Comparison of ENCODE assay signal across 9 cellular contexts in the genomic region with DNA sequence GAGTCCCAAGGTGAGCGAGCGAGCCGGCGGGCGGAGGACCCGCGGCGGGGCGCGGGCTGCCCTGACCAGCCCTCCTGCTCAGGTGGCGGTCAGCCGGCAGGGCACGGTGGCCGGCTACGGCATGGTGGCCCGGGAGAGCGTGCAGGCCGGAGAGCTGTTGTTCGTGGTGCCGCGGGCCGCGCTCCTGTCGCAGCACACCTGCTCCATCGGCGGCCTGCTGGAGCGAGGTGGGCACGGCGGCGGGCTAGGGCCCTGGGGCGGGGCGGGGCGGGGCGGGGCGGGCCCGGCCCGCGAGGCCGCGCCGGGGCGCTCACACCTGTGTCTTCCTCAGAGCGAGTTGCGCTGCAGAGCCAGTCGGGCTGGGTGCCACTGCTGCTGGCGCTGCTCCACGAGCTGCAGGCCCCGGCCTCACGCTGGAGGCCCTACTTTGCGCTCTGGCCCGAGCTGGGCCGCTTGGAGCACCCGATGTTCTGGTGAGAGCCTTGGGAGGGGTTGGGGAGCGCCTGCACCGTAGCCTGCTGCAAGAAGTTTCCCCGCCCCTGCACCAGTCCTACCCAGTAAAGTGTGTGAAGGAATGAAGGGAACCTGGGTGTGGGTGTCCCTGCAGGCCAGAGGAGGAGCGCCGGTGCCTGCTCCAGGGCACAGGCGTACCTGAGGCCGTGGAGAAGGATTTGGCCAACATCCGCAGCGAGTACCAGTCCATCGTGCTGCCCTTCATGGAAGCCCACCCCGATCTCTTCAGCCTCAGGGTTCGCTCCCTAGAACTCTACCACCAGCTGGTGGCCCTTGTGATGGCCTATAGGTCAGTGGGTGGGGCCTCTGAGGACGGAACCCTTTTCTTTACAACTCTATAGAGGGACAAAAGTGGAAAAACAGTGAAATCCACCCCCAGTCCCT. TPM values are rescaled to one million over a fixed set of nuclear protein-coding genes. Genes with fewer than 3 reads are reported as not detected.
A peak's percentile ranks its signal among the peaks of the same experiment; 100 is the strongest.
DNase-seq lines count a peak whose midpoint lies in the region; ATAC-seq, FAIRE-seq and TF ChIP-seq lines count a peak whose summit lies in the region.
"Had no signal": no experiment of that assay in that cellular context is flagged by ENCODE, and none has a peak within 500 bp of the region (broad histone marks: within the 10 kb centered on the region; RNA-seq: fewer than 3 reads in every experiment).

No MANE protein-coding gene starts in this region.

- H3K14ac ChIP-seq in H1 (ENCODE audit: insufficient read length) = no peak overlapping the region

- no peaks in the 10 kb centered on the region; the same call in 1 of the 2 replicates for H3K23me2 ChIP-seq in H1 (ENCODE audit: low read depth, low read length)

- peak overlapping the region; percentile 91 for H3K4me3 Mint-ChIP-seq in activated B cell treated with CpG ODN at 0.5 μM for 24 hours
- peak overlapping the region; percentile 97 for H3K4me3 Mint-ChIP-seq in type B pancreatic cell

- H2AK5ac ChIP-seq in H1 (ENCODE audit: low read depth, low read length) = no peak overlapping the region; the same call in 1 of the 2 replicates

- peak overlapping the region; percentile 69 to 98 for H3K4me2 ChIP-seq in H1 (ENCODE audit: insufficient read depth in 1 of 2, low read depth in 2 of 2, low read length in 2 of 2)

- POLR2A ChIA-PET in activated B cell treated with CpG ODN at 0.5 μM for 24 hours (lab: Charles Lee) (no interaction called here), H1 (lab: Charles Lee; ENCODE audit: partially characterized antibody) (interaction anchor here (0.8 to 2.4 kb wide), 5 partner anchors 8 to 215 kb away, joined by 3 to 9 read pairs (median 5); no protein-coding TSS in a partner anchor)

- H3K27me3 Mint-ChIP-seq in activated B cell treated with CpG ODN at 0.5 μM for 24 hours = no peaks in the 10 kb centered on the region
- no peaks in the 10 kb centered on the region for H3K27me3 Mint-ChIP-seq in type B pancreatic cell

- no peak for TF ChIP-seq EP300 in H1 (IDR thresholded peaks at IDR 0.05; ENCODE audit: borderline replicate concordance in 1 of 2, low read depth in 2 of 2, low read length in 2 of 2)

- no peak overlapping the region for H2BK120ac ChIP-seq in H1 (replicated peaks; ENCODE audit: low read depth, low read length)

- H3K27me3 ChIP-seq in H1 (replicated peaks in 1 of 4; ENCODE audit: control insufficient read depth in 3 of 4, extremely low read depth in 1 of 4, insufficient read depth in 3 of 4, low read length in 3 of 4) (no peaks in the 10 kb centered on the region), mucosa of stomach (ENCODE audit: control insufficient read depth, insufficient read depth, low read length) (no peaks in the 10 kb centered on the region)

- peak overlapping the region; percentile 86 for H4K8ac ChIP-seq in H1 (ENCODE audit: extremely low read depth, insufficient read depth, low read length)

- H3K4me3 ChIP-seq in H1 (ENCODE audit: extremely low read depth in 1 of 4, insufficient read depth in 2 of 4, low read depth in 3 of 4, low read length in 4 of 4) (peak overlapping the region; percentile 72 to 95 (median 88)), mucosa of stomach (ENCODE audit: low read length) (no peak overlapping the region)
- H3K4me3 ChIP-seq: SK-N-MC had no signal

- H3K9me3 Mint-ChIP-seq in activated B cell treated with CpG ODN at 0.5 μM for 24 hours (no peaks in the 10 kb centered on the region), type B pancreatic cell (no peaks in the 10 kb centered on the region)

- 18% methylated on average over 40 of the region's 66 CpGs; no CpG with 5 or more reads in 1 of the 2 experiments for WGBS in H1 (ENCODE audit: extremely low coverage in 1 of 2, insufficient coverage in 1 of 2, insufficient read length in 1 of 2, insufficient replicate concordance in 2 of 2, low coverage in 1 of 2, low lambda C conversion rate in 2 of 2, missing lambda C conversion rate in 1 of 2), 2 experiments

- H4K5ac ChIP-seq in H1 (ENCODE audit: insufficient read length, low read depth, low read length) = peak overlapping the region; percentile 73

- H2BK15ac ChIP-seq in H1 (ENCODE audit: low read length) = no peak overlapping the region

- no peak for FAIRE-seq in H1 (lab: Jason Lieb, UNC)

- peak; percentile 28 for ATAC-seq in GM21390 (IDR thresholded peaks at IDR 0.05; ENCODE audit: unreplicated experiment)
- peak; percentile 70 for ATAC-seq in activated B cell treated with CpG ODN at 0.5 μM for 24 hours (ENCODE audit: low read depth)

- no peak for TF ChIP-seq CTCF in activated B cell treated with CpG ODN at 0.5 μM for 24 hours (IDR thresholded peaks at IDR 0.05)
- TF ChIP-seq CTCF in H1 (IDR thresholded peaks at IDR 0.05; ENCODE audit: control extremely low read depth in 1 of 3, insufficient read depth in 1 of 3, low read depth in 1 of 3, low read length in 3 of 3) = 0 out of 4 replicates have a peak, but pooled peaks of 1 of the 3 experiments have one; percentile 4
- TF ChIP-seq CTCF in type B pancreatic cell (conservative IDR thresholded peaks at IDR 0.05) = peak; percentile 24

- H2AFZ ChIP-seq in H1 (ENCODE audit: low read length) = no peak overlapping the region

- intact Hi-C loops in activated B cell treated with CpG ODN at 0.5 μM for 24 hours (cut with micrococcal nuclease) = loop anchor here (1.0 to 10.0 kb wide), 4 partner anchors 114 to 391 kb away; a partner anchor contains a TSS

- peaks cover 24 to 50% (median 41%) of the 10 kb centered on the region in 4 experiments for H3K36me3 ChIP-seq in H1 (ENCODE audit: control insufficient read depth in 2 of 4, insufficient read depth in 4 of 4, low read length in 3 of 4)
- H3K36me3 ChIP-seq in mucosa of stomach (ENCODE audit: control insufficient read depth, insufficient read depth, low read length) = peaks cover 15% of the 10 kb centered on the region

- peak overlapping the region; percentile 67 for H2BK5ac ChIP-seq in H1 (ENCODE audit: low read depth, low read length)

- H3K79me2 ChIP-seq in H1 (ENCODE audit: control insufficient read depth in 1 of 2, insufficient read depth in 2 of 2, low read length in 2 of 2) = peaks cover 0 to 24% of the 10 kb centered on the region in 2 experiments; a peak in 2 of 4 replicates

- H3K18ac ChIP-seq in H1 (ENCODE audit: extremely low read depth, low read length) = peak overlapping the region; percentile 41

- H3K79me1 ChIP-seq in H1 (ENCODE audit: low read depth, low read length) = no peaks in the 10 kb centered on the region; the same call in 1 of the 2 replicates

- no peaks in the 10 kb centered on the region for H3K9me3 ChIP-seq in H1 (ENCODE audit: insufficient read depth in 2 of 2, low read depth in 1 of 2, low read length in 1 of 2)
- no peaks in the 10 kb centered on the region for H3K9me3 ChIP-seq in mucosa of stomach (ENCODE audit: control insufficient read depth, low read length)

- peaks cover 43% of the 10 kb centered on the region for H3K36me3 Mint-ChIP-seq in activated B cell treated with CpG ODN at 0.5 μM for 24 hours (ENCODE audit: low read depth)
- peaks cover 17% of the 10 kb centered on the region for H3K36me3 Mint-ChIP-seq in type B pancreatic cell

- H3K4ac ChIP-seq in H1 (replicated peaks; ENCODE audit: insufficient read length, low read depth, low read length) = no peak overlapping the region

- H3K27ac Mint-ChIP-seq in activated B cell treated with CpG ODN at 0.5 μM for 24 hours (peak overlapping the region; percentile 84), type B pancreatic cell (peak overlapping the region; percentile 96)

- H3K4me1 Mint-ChIP-seq in activated B cell treated with CpG ODN at 0.5 μM for 24 hours = peaks cover 24% of the 10 kb centered on the region
- peaks cover 15% of the 10 kb centered on the region for H3K4me1 Mint-ChIP-seq in type B pancreatic cell (ENCODE audit: unreplicated experiment)

- H2BK20ac ChIP-seq in H1 (ENCODE audit: low read length) = no peak overlapping the region

- H3K4me1 ChIP-seq in H1 (replicated peaks in 1 of 4; ENCODE audit: control insufficient read depth in 3 of 4, insufficient read depth in 4 of 4, low read length in 3 of 4) = peaks cover 4 to 13% (median 6%) of the 10 kb centered on the region in 4 experiments
- H3K4me1 ChIP-seq in mucosa of stomach (ENCODE audit: control insufficient read depth, insufficient read depth, low read length) = peaks cover 19% of the 10 kb centered on the region

- DNase-seq in EL = peak; percentile 21
- peak; percentile 69 for DNase-seq in HT-29 (ENCODE audit: low spot score)
- DNase-seq in activated B cell treated with CpG ODN at 0.5 μM for 24 hours = no peak
- peak in 1 of 2 experiments; percentile 71 for DNase-seq in H1 (ENCODE audit: low read depth in 1 of 2, low spot score in 2 of 2)
- DNase-seq in type B pancreatic cell (ENCODE audit: extremely low spot score, unreplicated experiment) = no peak
- DNase-seq in KG1 (lab: John Stamatoyannopoulos, UW) = no peak

- no peak overlapping the region for H4K91ac ChIP-seq in H1 (replicated peaks; ENCODE audit: insufficient read length, low read length)

- peak overlapping the region; percentile 87 for H3K27ac ChIP-seq in H1 (ENCODE audit: low read depth, low read length)
- H3K27ac ChIP-seq: SK-N-MC had no signal

- H3K23ac ChIP-seq in H1 (ENCODE audit: insufficient read length) = no peak overlapping the region

- no peak overlapping the region for H2BK12ac ChIP-seq in H1 (ENCODE audit: low read depth, low read length)

- peaks cover 11 to 23% of the 10 kb centered on the region in 2 experiments for H4K20me1 ChIP-seq in H1 (replicated peaks in 1 of 2; ENCODE audit: control insufficient read depth in 1 of 2, insufficient read depth in 2 of 2, low read length in 2 of 2)

- H3K9ac ChIP-seq in H1 (replicated peaks in 1 of 4; ENCODE audit: extremely low read depth in 1 of 4, low read depth in 3 of 4, low read length in 3 of 4) (peak overlapping the region; percentile 67 to 96 (median 87)), mucosa of stomach (ENCODE audit: low read length) (peak overlapping the region; percentile 40)

- CTCF ChIA-PET in activated B cell treated with CpG ODN at 0.5 μM for 24 hours (lab: Charles Lee) = no interaction called here
- CTCF ChIA-PET in H1 (lab: Charles Lee; ENCODE audit: partially characterized antibody) = interaction anchor here (0.7 to 1.3 kb wide), 3 partner anchors 17 to 240 kb away, joined by 3 read pairs; a partner anchor contains a TSS

- TF ChIP-seq POLR2A in H1 (IDR thresholded peaks at IDR 0.05; ENCODE audit: control extremely low read depth in 1 of 2, low read depth in 2 of 2, low read length in 2 of 2) = peak; percentile 52 to 74

- H3K56ac ChIP-seq in H1 (replicated peaks; ENCODE audit: insufficient read length, low read depth, low read length) = no peak overlapping the region

- no peak for TF ChIP-seq RAD21 in H1 (IDR thresholded peaks at IDR 0.05 in 1 of 2, conservative IDR thresholded peaks at IDR 0.05 in 1 of 2; ENCODE audit: low read depth in 2 of 2, low read length in 2 of 2)

RNA-seq across cellular contexts. Expression of a gene that starts 0.8 kb away (rescaled TPM):
- 66.1 and 83.3 TPM in 2 replicates for total RNA-seq in HT-29 (2014; rRNA removed; shearing (Covaris generic))
- total RNA-seq in activated B cell treated with CpG ODN at 0.5 μM for 24 hours (25.6 and 31.1 TPM in 2 replicates), type B pancreatic cell (ENCODE audit: low replicate concordance) (32.6 and 36.5 TPM in 2 replicates)
- 37.0 and 40.5 TPM in 2 replicates for total RNA-seq in H1 (2021; fragmentation: NEBNext Ultra II Directional; extraction: Animal tissue kit (Norgen Biotek cat#: 25700))
- polyA plus RNA-seq in H1 (2011; rRNA removed) = 25.3 and 34.1 TPM in 2 replicates
- polyA plus RNA-seq in H1 (2011; cell fraction: cytosol; rRNA removed) = 40.3 TPM
- polyA plus RNA-seq in H1 (2011; cell fraction: nucleus; rRNA removed) = 84.0 TPM
- polyA plus RNA-seq in H1 (2012, experiment 1 of 2) = 35.9 to 46.2 TPM (median 43.6 TPM) in 4 replicates
- polyA plus RNA-seq in H1 (2012, experiment 2 of 2) = 10.2 TPM
- 29.8 TPM for polyA plus RNA-seq in H1 (2013, experiment 1 of 2)
- 26.8 TPM for polyA plus RNA-seq in H1 (2013, experiment 2 of 2)
- polyA minus RNA-seq in H1 (2011; rRNA and poly(A)+ RNA removed) = 25.6 and 31.0 TPM in 2 replicates
- polyA minus RNA-seq in H1 (2011; cell fraction: cytosol; rRNA and poly(A)+ RNA removed) = 21.4 TPM
- 85.0 TPM for polyA minus RNA-seq in H1 (2011; cell fraction: nucleus; rRNA and poly(A)+ RNA removed)

RNA-seq across cellular contexts. Expression of a gene that starts 16.2 kb away (rescaled TPM):
- total RNA-seq in HT-29 (2014; rRNA removed; shearing (Covaris generic)) = 1.8 and 2.1 TPM in 2 replicates
- total RNA-seq in activated B cell treated with CpG ODN at 0.5 μM for 24 hours (1.8 and 2.0 TPM in 2 replicates), type B pancreatic cell (ENCODE audit: low replicate concordance) (23.7 and 42.9 TPM in 2 replicates)
- 18.9 and 20.8 TPM in 2 replicates for total RNA-seq in H1 (2021; fragmentation: NEBNext Ultra II Directional; extraction: Animal tissue kit (Norgen Biotek cat#: 25700))
- polyA plus RNA-seq in H1 (2011; rRNA removed) = 30.9 and 45.7 TPM in 2 replicates
- polyA plus RNA-seq in H1 (2011; cell fraction: cytosol; rRNA removed) = 36.6 TPM
- 92.2 TPM for polyA plus RNA-seq in H1 (2011; cell fraction: nucleus; rRNA removed)
- polyA plus RNA-seq in H1 (2012, experiment 1 of 2) = 24.3 to 38.5 TPM (median 26.3 TPM) in 4 replicates
- polyA plus RNA-seq in H1 (2012, experiment 2 of 2) = 13.1 TPM
- polyA plus RNA-seq in H1 (2013, experiment 1 of 2) = 14.9 TPM
- 13.9 TPM for polyA plus RNA-seq in H1 (2013, experiment 2 of 2)
- 33.2 and 38.9 TPM in 2 replicates for polyA minus RNA-seq in H1 (2011; rRNA and poly(A)+ RNA removed)
- polyA minus RNA-seq in H1 (2011; cell fraction: cytosol; rRNA and poly(A)+ RNA removed) = 27.0 TPM
- 34.6 TPM for polyA minus RNA-seq in H1 (2011; cell fraction: nucleus; rRNA and poly(A)+ RNA removed)

Comparison
In these comparisons a context has a peak if more than half of its experiments do, and no peak if none do; other contexts are left out.
1. DNase-seq: peak in EL (single experiment) and HT-29 (single experiment); none in activated B cell treated with CpG ODN at 0.5 μM for 24 hours (single experiment), type B pancreatic cell (single experiment) and KG1 (single experiment).